ENCODE assay signal across 1 cellular context in the genomic region with DNA sequence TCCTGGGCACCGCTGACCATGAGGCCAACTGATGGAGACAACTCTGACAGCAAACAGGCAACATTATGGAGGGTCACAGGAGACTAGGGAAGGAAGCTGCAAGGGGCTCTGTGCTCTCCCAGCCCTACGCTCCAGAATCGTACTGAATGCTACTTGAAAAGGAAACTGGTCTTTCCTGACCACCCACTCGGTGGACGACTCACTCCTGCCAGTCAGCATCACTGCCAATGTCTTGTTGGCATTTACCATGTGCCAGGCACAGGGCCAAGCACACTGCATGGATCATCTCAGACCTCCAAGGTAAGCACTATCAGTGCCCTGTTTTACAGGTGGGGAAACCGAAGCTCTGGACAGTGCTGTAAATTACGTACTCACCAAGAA.
TF ChIP-seq lines count a peak whose summit lies in the region.

No MANE protein-coding gene starts in this region.

TF ChIP-seq in liver, 16 proteins besides CTCF, POLR2A, EP300 and RAD21 (continued from another document):
- TF ChIP-seq HNF4G (IDR thresholded peaks at IDR 0.05) (no peak), HNF4A (conservative IDR thresholded peaks at IDR 0.05) (no peak), RXRA (IDR thresholded peaks at IDR 0.05) (no peak), GABPA (IDR thresholded peaks at IDR 0.05 in 1 of 2, conservative IDR thresholded peaks at IDR 0.05 in 1 of 2) (no peak), FOXA2 (IDR thresholded peaks at IDR 0.05) (no peak), JUND (IDR thresholded peaks at IDR 0.05) (no peak), FOXA1 (IDR thresholded peaks at IDR 0.05) (no peak)
- TF ChIP-seq, protein P1, sequence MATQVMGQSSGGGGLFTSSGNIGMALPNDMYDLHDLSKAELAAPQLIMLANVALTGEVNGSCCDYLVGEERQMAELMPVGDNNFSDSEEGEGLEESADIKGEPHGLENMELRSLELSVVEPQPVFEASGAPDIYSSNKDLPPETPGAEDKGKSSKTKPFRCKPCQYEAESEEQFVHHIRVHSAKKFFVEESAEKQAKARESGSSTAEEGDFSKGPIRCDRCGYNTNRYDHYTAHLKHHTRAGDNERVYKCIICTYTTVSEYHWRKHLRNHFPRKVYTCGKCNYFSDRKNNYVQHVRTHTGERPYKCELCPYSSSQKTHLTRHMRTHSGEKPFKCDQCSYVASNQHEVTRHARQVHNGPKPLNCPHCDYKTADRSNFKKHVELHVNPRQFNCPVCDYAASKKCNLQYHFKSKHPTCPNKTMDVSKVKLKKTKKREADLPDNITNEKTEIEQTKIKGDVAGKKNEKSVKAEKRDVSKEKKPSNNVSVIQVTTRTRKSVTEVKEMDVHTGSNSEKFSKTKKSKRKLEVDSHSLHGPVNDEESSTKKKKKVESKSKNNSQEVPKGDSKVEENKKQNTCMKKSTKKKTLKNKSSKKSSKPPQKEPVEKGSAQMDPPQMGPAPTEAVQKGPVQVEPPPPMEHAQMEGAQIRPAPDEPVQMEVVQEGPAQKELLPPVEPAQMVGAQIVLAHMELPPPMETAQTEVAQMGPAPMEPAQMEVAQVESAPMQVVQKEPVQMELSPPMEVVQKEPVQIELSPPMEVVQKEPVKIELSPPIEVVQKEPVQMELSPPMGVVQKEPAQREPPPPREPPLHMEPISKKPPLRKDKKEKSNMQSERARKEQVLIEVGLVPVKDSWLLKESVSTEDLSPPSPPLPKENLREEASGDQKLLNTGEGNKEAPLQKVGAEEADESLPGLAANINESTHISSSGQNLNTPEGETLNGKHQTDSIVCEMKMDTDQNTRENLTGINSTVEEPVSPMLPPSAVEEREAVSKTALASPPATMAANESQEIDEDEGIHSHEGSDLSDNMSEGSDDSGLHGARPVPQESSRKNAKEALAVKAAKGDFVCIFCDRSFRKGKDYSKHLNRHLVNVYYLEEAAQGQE (IDR thresholded peaks at IDR 0.05) = no peak
- TF ChIP-seq, protein P2, sequence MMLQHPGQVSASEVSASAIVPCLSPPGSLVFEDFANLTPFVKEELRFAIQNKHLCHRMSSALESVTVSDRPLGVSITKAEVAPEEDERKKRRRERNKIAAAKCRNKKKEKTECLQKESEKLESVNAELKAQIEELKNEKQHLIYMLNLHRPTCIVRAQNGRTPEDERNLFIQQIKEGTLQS (IDR thresholded peaks at IDR 0.05) = no peak
- TF ChIP-seq, protein P3, sequence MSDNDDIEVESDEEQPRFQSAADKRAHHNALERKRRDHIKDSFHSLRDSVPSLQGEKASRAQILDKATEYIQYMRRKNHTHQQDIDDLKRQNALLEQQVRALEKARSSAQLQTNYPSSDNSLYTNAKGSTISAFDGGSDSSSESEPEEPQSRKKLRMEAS (IDR thresholded peaks at IDR 0.05) = no peak
TF ChIP-seq in liver: peak in this region for 0.
